10 cellular contexts compared by ENCODE assay signal in the genomic region with DNA sequence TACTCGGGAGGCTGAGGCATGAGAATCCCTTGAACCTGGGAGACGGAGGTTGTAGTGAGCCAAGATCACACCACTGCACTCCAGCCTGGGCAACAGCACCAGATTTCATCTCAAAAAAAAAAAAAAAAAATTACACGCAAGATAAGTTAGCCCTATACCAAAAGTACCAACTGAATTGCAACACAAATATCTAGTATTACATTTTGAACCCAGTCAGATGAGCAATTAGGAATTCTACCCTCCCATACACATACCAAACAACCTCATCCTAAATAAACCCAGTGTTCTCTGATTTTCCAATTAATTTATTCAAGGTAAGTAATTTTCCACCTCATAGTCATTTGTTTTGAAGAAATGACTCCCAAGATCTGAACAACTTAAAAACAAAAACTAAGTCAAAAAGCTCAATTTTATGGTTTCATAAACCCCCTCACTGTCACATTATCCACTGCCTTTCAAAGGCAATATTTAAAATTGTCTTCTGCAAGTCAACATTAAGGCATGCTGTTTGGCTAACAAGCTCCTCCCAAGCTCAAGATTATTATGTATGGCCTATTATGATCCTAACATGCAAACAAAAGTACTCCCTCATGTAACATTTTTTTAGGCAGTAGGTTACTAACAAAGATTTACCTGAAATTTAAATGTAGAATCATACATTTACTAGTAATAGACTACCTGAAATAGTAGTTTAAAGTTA. TPM values are rescaled to one million over a fixed set of nuclear protein-coding genes. Genes with fewer than 3 reads are reported as not detected.
DNase-seq lines count a peak whose midpoint lies in the region; ATAC-seq and TF ChIP-seq lines count a peak whose summit lies in the region.
"Had no signal": no experiment of that assay in that cellular context is flagged by ENCODE, and none has a peak within 500 bp of the region (broad histone marks: within the 10 kb centered on the region; RNA-seq: fewer than 3 reads in every experiment).

No MANE protein-coding gene starts in this region.

- no peak overlapping the region for H2BK12ac ChIP-seq in H9 (ENCODE audit: insufficient read length, low read depth, low read length)

- H3K4me1 ChIP-seq in A673 (ENCODE audit: insufficient read depth, low read length, poor library complexity, severe bottlenecking) (peaks cover 36% of the 10 kb centered on the region), H9 (ENCODE audit: insufficient read depth, low read length) (no peaks in the 10 kb centered on the region; the same call in 1 of the 2 replicates)

- DNase-seq in A673 (ENCODE audit: low spot score) (no peak), H9 (no peak), A172 (ENCODE audit: low spot score) (no peak), RKO (ENCODE audit: low spot score) (no peak), NAMALWA (ENCODE audit: low spot score) (no peak)
- DNase-seq in natural killer cell treated with Interleukin-12 subunit alpha and Interleukin-12 subunit beta and Interleukin-15 and Interleukin-18, amount 100 ng/mL, for 72 hours (ENCODE audit: low spot score), result no peak
- DNase-seq in activated CD4-positive, alpha-beta T cell treated with anti-CD3 and anti-CD28 coated beads for 1 hour, result no peak
- DNase-seq: erythroblast, NCI-H1048 had no signal

- H3K23me2 ChIP-seq in H9 (ENCODE audit: insufficient read length, low read depth, low read length, poor library complexity, severe bottlenecking), result peaks cover 11% of the 10 kb centered on the region

- no peaks in the 10 kb centered on the region; the same call in 1 of the 2 replicates for H3K27me3 Mint-ChIP-seq in H9 (ENCODE audit: low read depth)
- H3K27me3 Mint-ChIP-seq in brain, result peaks cover 12% of the 10 kb centered on the region
- no peaks in the 10 kb centered on the region for H3K27me3 Mint-ChIP-seq in natural killer cell treated with Interleukin-12 subunit alpha and Interleukin-12 subunit beta and Interleukin-15 and Interleukin-18, amount 100 ng/mL, for 72 hours

- H3K79me2 ChIP-seq in H9 (ENCODE audit: insufficient read depth, low read length), result peaks cover 72% of the 10 kb centered on the region

- CTCF ChIA-PET in A673 (lab: Charles Lee), result no interaction called here

- POLR2A ChIA-PET in A673 (lab: Charles Lee; ENCODE audit: low non-redundant PET), result no interaction called here

- H3K9me3 Mint-ChIP-seq in H9 (no peaks in the 10 kb centered on the region), brain (peaks cover 0 to 8% (median 2%) of the 10 kb centered on the region in 5 experiments)
- no peaks in the 10 kb centered on the region for H3K9me3 Mint-ChIP-seq in natural killer cell treated with Interleukin-12 subunit alpha and Interleukin-12 subunit beta and Interleukin-15 and Interleukin-18, amount 100 ng/mL, for 72 hours

- no peak overlapping the region for H3K14ac ChIP-seq in H9 (ENCODE audit: insufficient read depth, low read length)

- H3K27me3 ChIP-seq in A673 (replicated peaks; ENCODE audit: insufficient read depth, low read depth, low read length, poor library complexity) (no peaks in the 10 kb centered on the region), H9 (ENCODE audit: insufficient read depth, low read length) (no peaks in the 10 kb centered on the region)

- H2BK120ac ChIP-seq in H9 (ENCODE audit: low read depth, low read length, poor library complexity, severe bottlenecking), result no peak overlapping the region

- no peak overlapping the region for H2AFZ ChIP-seq in H9 (ENCODE audit: low read length)

- no peaks in the 10 kb centered on the region for H3K36me3 ChIP-seq in A673 (ENCODE audit: insufficient read depth, low read length, poor library complexity, severe bottlenecking)

- no peak overlapping the region for H3K4me3 ChIP-seq in A673 (ENCODE audit: low read depth, low read length, poor library complexity, severe bottlenecking)

- intact Hi-C loops in A673 (cut with micrococcal nuclease; ENCODE audit: unreplicated experiment), result loop anchor here (5.0 kb wide), 1 partner anchor 102 kb away; a partner anchor contains a TSS

- H3K4me2 ChIP-seq in H9 (ENCODE audit: insufficient read depth, insufficient read length, low read length), result no peak overlapping the region

- H2BK15ac ChIP-seq in H9 (ENCODE audit: low read depth, low read length), result no peak overlapping the region

- no peak overlapping the region for H3K4ac ChIP-seq in H9 (ENCODE audit: low read depth, low read length)

- no CpG with 5 or more reads among the region's 3 CpGs for WGBS in H9 (ENCODE audit: extremely low coverage, insufficient read length, low lambda C conversion rate)

- peaks cover 0 to 8% (median 0%) of the 10 kb centered on the region in 3 experiments; a peak in 2 of 7 replicates for H3K36me3 Mint-ChIP-seq in H9 (ENCODE audit: insufficient read depth in 1 of 3, low read depth in 3 of 3)
- peaks cover 37% of the 10 kb centered on the region for H3K36me3 Mint-ChIP-seq in brain
- no peaks in the 10 kb centered on the region for H3K36me3 Mint-ChIP-seq in natural killer cell treated with Interleukin-12 subunit alpha and Interleukin-12 subunit beta and Interleukin-15 and Interleukin-18, amount 100 ng/mL, for 72 hours

- no peaks in the 10 kb centered on the region for H4K20me1 ChIP-seq in H9 (ENCODE audit: control insufficient read depth, insufficient read depth, insufficient read length)

- H3K27ac ChIP-seq in A673 (ENCODE audit: low read depth, low read length, poor library complexity, severe bottlenecking) (peak overlapping the region; percentile 2), H9 (ENCODE audit: insufficient read length, low read depth, low read length) (no peak overlapping the region)

- H3K79me1 ChIP-seq in H9 (ENCODE audit: insufficient read depth, low read depth, low read length, poor library complexity, severe bottlenecking), result peaks cover 6% of the 10 kb centered on the region

- H3K4me1 Mint-ChIP-seq in H9 (peaks cover 36 to 46% of the 10 kb centered on the region in 2 experiments), brain (peaks cover 77% of the 10 kb centered on the region)
- H3K4me1 Mint-ChIP-seq in natural killer cell treated with Interleukin-12 subunit alpha and Interleukin-12 subunit beta and Interleukin-15 and Interleukin-18, amount 100 ng/mL, for 72 hours (ENCODE audit: low read depth in 2 of 2), result peaks cover 51 to 52% of the 10 kb centered on the region in 2 donors

- no peak overlapping the region for H4K8ac ChIP-seq in H9 (replicated peaks; ENCODE audit: insufficient read length, low read depth, low read length)

- no peak overlapping the region for H4K91ac ChIP-seq in H9 (ENCODE audit: insufficient read length, low read depth, low read length)

- H3K4me3 Mint-ChIP-seq in H9, result no peak overlapping the region
- H3K4me3 Mint-ChIP-seq in brain, result peak overlapping the region in 4 of 5 experiments; percentile 50 to 92 (median 74)
- peak overlapping the region; percentile 38 for H3K4me3 Mint-ChIP-seq in natural killer cell treated with Interleukin-12 subunit alpha and Interleukin-12 subunit beta and Interleukin-15 and Interleukin-18, amount 100 ng/mL, for 72 hours

- ATAC-seq in natural killer cell treated with Interleukin-12 subunit alpha and Interleukin-12 subunit beta and Interleukin-15 and Interleukin-18, amount 100 ng/mL, for 72 hours, result no peak

- TF ChIP-seq CTCF in A673 (conservative IDR thresholded peaks at IDR 0.05; ENCODE audit: low read depth, low read length), result no peak
- TF ChIP-seq CTCF in H9 (conservative IDR thresholded peaks at IDR 0.05), result no peak
- no peak for TF ChIP-seq CTCF in brain (conservative IDR thresholded peaks at IDR 0.05)

- no peak overlapping the region for H3K23ac ChIP-seq in H9 (ENCODE audit: insufficient read length, low read depth, low read length)

- H3K9me3 ChIP-seq in A673 (ENCODE audit: low read depth, low read length, poor library complexity, severe bottlenecking) (no peaks in the 10 kb centered on the region), H9 (ENCODE audit: control insufficient read depth, low read depth, low read length) (no peaks in the 10 kb centered on the region)

- no peak overlapping the region for H2BK20ac ChIP-seq in H9 (ENCODE audit: low read depth, low read length, poor library complexity, severe bottlenecking)

- peak overlapping the region in 2 of 3 experiments; percentile 42 to 54; a peak in 3 of 7 replicates for H3K27ac Mint-ChIP-seq in H9
- H3K27ac Mint-ChIP-seq in brain, result peak overlapping the region in 4 of 5 experiments; percentile 53 to 85 (median 59)
- peak overlapping the region; percentile 7 to 47 for H3K27ac Mint-ChIP-seq in natural killer cell treated with Interleukin-12 subunit alpha and Interleukin-12 subunit beta and Interleukin-15 and Interleukin-18, amount 100 ng/mL, for 72 hours

- no TSS peak for BruUV-seq in A673 (replicated peaks; lab: Mats Ljungman, UMichigan)

- no peak overlapping the region for H3K18ac ChIP-seq in H9 (ENCODE audit: insufficient read length, low read depth, low read length)

- no peak overlapping the region for H2AK5ac ChIP-seq in H9 (ENCODE audit: insufficient read length, low read length)

- no peak overlapping the region for H4K5ac ChIP-seq in H9 (ENCODE audit: insufficient read length, low read depth, low read length)

- H3K56ac ChIP-seq in H9 (ENCODE audit: insufficient read length, low read depth, low read length), result no peak overlapping the region

- no peak overlapping the region for H3T11ph ChIP-seq in H9 (ENCODE audit: low read length)

- no peak overlapping the region for H2BK5ac ChIP-seq in H9 (ENCODE audit: insufficient read length, low read length)

- no peak overlapping the region for H3K9ac ChIP-seq in H9 (ENCODE audit: extremely low read depth, insufficient read length, low read length)

RNA-seq across cellular contexts. Expression of a gene that starts 4.5 kb away (rescaled TPM):
- 127 and 130 TPM in 2 replicates for total RNA-seq in A673 (2021)
- total RNA-seq in H9 (2021), result 103 and 112 TPM in 2 replicates
- 40.3 TPM for polyA plus RNA-seq in brain (ENCODE audit: insufficient read depth, low read depth, low replicate concordance)
- total RNA-seq in natural killer cell treated with Interleukin-12 subunit alpha and Interleukin-12 subunit beta and Interleukin-15 and Interleukin-18, amount 100 ng/mL, for 72 hours, result 100 to 1,000 TPM; 122 to 155 TPM
- total RNA-seq in A172 (2014; rRNA removed; shearing (Covaris generic)), result 115 and 133 TPM in 2 replicates

Comparison
In these comparisons a context has a peak if more than half of its experiments do, and no peak if none do; other contexts are left out.
1. H3K4me3 Mint-ChIP-seq: peak in brain (4 of 5) and natural killer cell treated with Interleukin-12 subunit alpha and Interleukin-12 subunit beta and Interleukin-15 and Interleukin-18, amount 100 ng/mL, for 72 hours (single experiment); none in H9 (0 of 2).
2. Peak in every context shown above with its lines, with median percentiles within 50 percentile points of each other: H3K27ac Mint-ChIP-seq.